ENCODE assay signal across 15 cellular contexts in the genomic region with DNA sequence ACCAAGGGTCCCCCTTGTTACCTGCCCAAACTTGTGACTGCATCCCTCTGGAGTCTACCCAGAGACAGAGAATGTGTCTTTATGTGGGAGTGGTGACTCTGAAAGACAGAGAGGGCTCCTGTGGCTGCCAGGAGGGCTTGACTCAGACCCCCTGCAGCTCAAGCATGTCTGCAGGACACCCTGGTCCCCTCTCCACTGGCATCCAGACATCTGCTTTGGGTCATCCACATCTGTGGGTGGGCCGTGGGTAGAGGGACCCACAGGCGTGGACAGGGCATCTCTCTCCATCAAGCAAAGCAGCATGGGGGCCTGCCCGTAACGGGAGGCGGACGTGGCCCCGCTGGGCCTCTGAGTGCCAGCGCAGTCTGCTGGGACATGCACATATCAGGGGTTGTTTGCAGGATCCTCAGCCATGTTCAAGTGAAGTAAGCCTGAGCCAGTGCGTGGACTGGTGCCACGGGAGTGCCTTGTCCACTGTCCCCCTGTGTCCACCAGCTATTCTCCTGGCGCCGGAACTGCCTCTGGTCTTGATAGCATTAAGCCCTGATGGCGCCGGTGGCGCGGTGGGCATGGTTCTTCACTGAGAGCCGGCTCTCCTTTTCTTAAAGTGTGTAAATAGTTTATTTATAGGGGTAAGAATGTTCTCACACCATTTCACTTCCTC. TPM values are rescaled to one million over a fixed set of nuclear protein-coding genes. Genes with fewer than 3 reads are reported as not detected.
DNase-seq lines count a peak whose midpoint lies in the region; ATAC-seq and TF ChIP-seq lines count a peak whose summit lies in the region.
"Had no signal": no experiment of that assay in that cellular context is flagged by ENCODE, and none has a peak within 500 bp of the region (broad histone marks: within the 10 kb centered on the region; RNA-seq: fewer than 3 reads in every experiment).

No MANE protein-coding gene starts in this region.

- no peaks in the 10 kb centered on the region for H3K27me3 ChIP-seq in mesenchymal stem cell (ENCODE audit: control insufficient read depth in 1 of 2, insufficient read depth in 1 of 2, low read length in 2 of 2)
- H3K27me3 ChIP-seq: Peyer's patch had no signal

- no peak overlapping the region for H4K8ac ChIP-seq in mesenchymal stem cell (ENCODE audit: low read length)

- H3K4me1 ChIP-seq in mesenchymal stem cell (ENCODE audit: control insufficient read depth, insufficient read depth, low read depth, low read length) = peaks cover 28% of the 10 kb centered on the region
- H3K4me1 ChIP-seq: Peyer's patch had no signal

- H2BK12ac ChIP-seq in mesenchymal stem cell (ENCODE audit: low read length in 2 of 2) = no peak overlapping the region

- no peak overlapping the region for H2BK120ac ChIP-seq in mesenchymal stem cell (ENCODE audit: low read depth, low read length)

- peaks cover 78 to 93% of the 10 kb centered on the region in 2 experiments for H3K36me3 ChIP-seq in mesenchymal stem cell (ENCODE audit: control insufficient read depth in 1 of 2, insufficient read depth in 2 of 2, low read depth in 1 of 2, low read length in 2 of 2)

- H3K23ac ChIP-seq in mesenchymal stem cell (ENCODE audit: low read length in 2 of 2) = no peak overlapping the region

- DNase-seq in stimulated activated naive CD8-positive, alpha-beta T cell treated with anti-CD3 and anti-CD28 coated beads, Interleukin-15, Interleukin-2, amounts not matched to agents 100 U/mL and 50 U/mL, for 24 hours = no peak
- DNase-seq in T-helper 17 cell (no peak), mesenchymal stem cell (no peak), amygdala (lab: John Stamatoyannopoulos, UW) (no peak), NCI-H1048 (lab: John Stamatoyannopoulos, UW) (no peak), mesothelial cell of epicardium (ENCODE audit: low spot score in 2 of 2, unreplicated experiment in 2 of 2) (no peak)
- DNase-seq in stimulated activated CD4-positive, alpha-beta T cell treated with anti-CD3 and anti-CD28 coated beads, Interleukin-2, amount 100 ng/mL, for 24 hours = no peak
- DNase-seq: activated CD4-positive, alpha-beta T cell treated with anti-CD3 and anti-CD28 coated beads for 4 hours; NCI-H2081; small intestine had no signal

- no peak overlapping the region for H3K4me3 ChIP-seq in mesenchymal stem cell (ENCODE audit: insufficient read depth in 1 of 2, low read depth in 1 of 2, low read length in 2 of 2)
- H3K4me3 ChIP-seq: Peyer's patch had no signal

- H3K27ac Mint-ChIP-seq in stimulated activated naive CD8-positive, alpha-beta T cell treated with anti-CD3 and anti-CD28 coated beads, Interleukin-15, Interleukin-2, amounts not matched to agents 100 ng/mL and 50 ng/mL, for 24 hours = peak overlapping the region; percentile 61
- H3K27ac Mint-ChIP-seq in T-helper 17 cell (peak overlapping the region; percentile 61), mesothelial cell of epicardium (no peak overlapping the region)

- peak overlapping the region; percentile 13 for H3K27ac ChIP-seq in mesenchymal stem cell (ENCODE audit: low read length, poor library complexity, severe bottlenecking)
- H3K27ac ChIP-seq: Peyer's patch had no signal

- no peak overlapping the region for H2AFZ ChIP-seq in mesenchymal stem cell (ENCODE audit: low read depth, low read length)

- 98% methylated on average over 12 of the region's 17 CpGs for WGBS in mesenchymal stem cell

- no peak for TF ChIP-seq CTCF in mesothelial cell of epicardium (IDR thresholded peaks at IDR 0.05; ENCODE audit: unreplicated experiment)

- H2BK5ac ChIP-seq in mesenchymal stem cell (ENCODE audit: low read depth, low read length, poor library complexity, severe bottlenecking) = no peak overlapping the region

- peaks cover 37% of the 10 kb centered on the region for H3K4me1 Mint-ChIP-seq in stimulated activated naive CD8-positive, alpha-beta T cell treated with anti-CD3 and anti-CD28 coated beads, Interleukin-15, Interleukin-2, amounts not matched to agents 100 ng/mL and 50 ng/mL, for 24 hours (ENCODE audit: low read depth)
- H3K4me1 Mint-ChIP-seq in T-helper 17 cell (peaks cover 9% of the 10 kb centered on the region), mesothelial cell of epicardium (no peaks in the 10 kb centered on the region)

- H3K27me3 Mint-ChIP-seq in stimulated activated naive CD8-positive, alpha-beta T cell treated with anti-CD3 and anti-CD28 coated beads, Interleukin-15, Interleukin-2, amounts not matched to agents 100 ng/mL and 50 ng/mL, for 24 hours = no peaks in the 10 kb centered on the region
- H3K27me3 Mint-ChIP-seq in T-helper 17 cell = no peaks in the 10 kb centered on the region
- H3K27me3 Mint-ChIP-seq in mesothelial cell of epicardium (ENCODE audit: low read depth) = no peaks in the 10 kb centered on the region

- no peaks in the 10 kb centered on the region for H3K9me3 Mint-ChIP-seq in stimulated activated naive CD8-positive, alpha-beta T cell treated with anti-CD3 and anti-CD28 coated beads, Interleukin-15, Interleukin-2, amounts not matched to agents 100 ng/mL and 50 ng/mL, for 24 hours
- no peaks in the 10 kb centered on the region for H3K9me3 Mint-ChIP-seq in mesothelial cell of epicardium
- H3K9me3 Mint-ChIP-seq: CD8-positive, alpha-beta memory T cell had no signal

- H4K91ac ChIP-seq in mesenchymal stem cell (ENCODE audit: low read length) = no peak overlapping the region

- H3K14ac ChIP-seq in mesenchymal stem cell (ENCODE audit: low read length in 2 of 2) = no peak overlapping the region

- no peak overlapping the region for H2AK5ac ChIP-seq in mesenchymal stem cell (ENCODE audit: low read length, severe bottlenecking)

- H3K4me2 ChIP-seq in mesenchymal stem cell (ENCODE audit: low read length, poor library complexity, severe bottlenecking) = no peak overlapping the region

- ATAC-seq in stimulated activated naive CD8-positive, alpha-beta T cell treated with anti-CD3 and anti-CD28 coated beads, Interleukin-15, Interleukin-2, amounts not matched to agents 100 U/mL and 50 U/mL, for 24 hours = no peak
- ATAC-seq in T-helper 17 cell = no peak
- ATAC-seq: HCT116 had no signal

- H3K4me3 Mint-ChIP-seq in stimulated activated naive CD8-positive, alpha-beta T cell treated with anti-CD3 and anti-CD28 coated beads, Interleukin-15, Interleukin-2, amounts not matched to agents 100 ng/mL and 50 ng/mL, for 24 hours = no peak overlapping the region
- H3K4me3 Mint-ChIP-seq in T-helper 17 cell (peak overlapping the region; percentile 74), mesothelial cell of epicardium (no peak overlapping the region)
- H3K4me3 Mint-ChIP-seq: CD8-positive, alpha-beta memory T cell had no signal

- H3K4ac ChIP-seq in mesenchymal stem cell (ENCODE audit: low read depth in 1 of 2, low read length in 2 of 2) = no peak overlapping the region

- peaks cover 41% of the 10 kb centered on the region for H3K36me3 Mint-ChIP-seq in stimulated activated naive CD8-positive, alpha-beta T cell treated with anti-CD3 and anti-CD28 coated beads, Interleukin-15, Interleukin-2, amounts not matched to agents 100 ng/mL and 50 ng/mL, for 24 hours (ENCODE audit: low read depth)
- peaks cover 12% of the 10 kb centered on the region for H3K36me3 Mint-ChIP-seq in T-helper 17 cell (ENCODE audit: low read depth)
- peaks cover 29% of the 10 kb centered on the region for H3K36me3 Mint-ChIP-seq in mesothelial cell of epicardium

- no peak overlapping the region for H2BK15ac ChIP-seq in mesenchymal stem cell (ENCODE audit: low read depth, poor library complexity, severe bottlenecking)

- no peak overlapping the region for H3K9ac ChIP-seq in mesenchymal stem cell (ENCODE audit: low read length)

- H3K9me3 ChIP-seq in T-helper 17 cell (ENCODE audit: control insufficient read depth, low read length, poor library complexity, severe bottlenecking) (no peaks in the 10 kb centered on the region), mesenchymal stem cell (ENCODE audit: control insufficient read depth, low read length) (no peaks in the 10 kb centered on the region)
- H3K9me3 ChIP-seq: Peyer's patch had no signal

- peaks cover 39% of the 10 kb centered on the region for H3K79me1 ChIP-seq in mesenchymal stem cell (replicated peaks; ENCODE audit: low read length, poor library complexity, severe bottlenecking)

- H3K18ac ChIP-seq in mesenchymal stem cell (ENCODE audit: low read depth in 1 of 2, low read length in 2 of 2) = no peak overlapping the region

RNA-seq across cellular contexts. Expression of a gene that starts 19.4 kb away (rescaled TPM):
- total RNA-seq in T-helper 17 cell (under 1 TPM; 0.18 to 0.30 TPM), mesothelial cell of epicardium (0.27 to 0.29 TPM (median 0.27 TPM) in 3 replicates)
- not detected for polyA plus RNA-seq in mesenchymal stem cell (2013, experiment 1 of 2)
- polyA plus RNA-seq in mesenchymal stem cell (2013, experiment 2 of 2) = 0.01 TPM
- total RNA-seq: Peyer's patch had no signal
- polyA plus RNA-seq: CD8-positive, alpha-beta memory T cell; liver had no signal
